14 cellular contexts compared by ENCODE assay signal in the genomic region with DNA sequence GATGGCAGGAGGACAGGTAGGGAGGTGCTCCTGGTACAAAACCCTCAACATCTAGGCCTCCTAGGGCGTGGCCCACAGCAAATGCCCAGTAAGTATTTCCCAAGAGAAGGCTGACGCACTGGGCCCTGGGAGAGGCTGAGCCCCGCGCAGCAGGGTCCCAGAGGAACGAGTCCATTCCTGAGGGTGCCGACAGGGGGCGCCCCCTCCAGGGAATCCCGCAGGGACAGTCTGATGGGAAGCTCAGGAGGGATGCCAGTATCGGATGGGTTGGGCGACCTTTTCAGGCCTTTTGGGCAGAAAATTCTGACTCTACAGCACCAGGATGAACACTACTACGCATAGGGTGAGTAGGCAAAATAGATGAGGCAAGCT. TPM values are rescaled to one million over a fixed set of nuclear protein-coding genes. Genes with fewer than 3 reads are reported as not detected.
DNase-seq lines count a peak whose midpoint lies in the region; ATAC-seq, FAIRE-seq and TF ChIP-seq lines count a peak whose summit lies in the region.
"Had no signal": no experiment of that assay in that cellular context is flagged by ENCODE, and none has a peak within 500 bp of the region (broad histone marks: within the 10 kb centered on the region; RNA-seq: fewer than 3 reads in every experiment).

No MANE protein-coding gene starts in this region.

- H3K27me3 ChIP-seq in HCT116 (ENCODE audit: insufficient read depth, low read length) (no peaks in the 10 kb centered on the region), GM12878 (replicated peaks in 1 of 2; ENCODE audit: control insufficient read depth in 2 of 2, insufficient read depth in 2 of 2, low read length in 1 of 2) (no peaks in the 10 kb centered on the region), lower lobe of right lung (ENCODE audit: low read depth) (no peaks in the 10 kb centered on the region), gastrocnemius medialis (no peaks in the 10 kb centered on the region)
- H3K27me3 ChIP-seq: stomach had no signal

- H3K4me1 ChIP-seq in HCT116 (ENCODE audit: control insufficient read depth in 1 of 2, insufficient read depth in 2 of 2, low read length in 2 of 2) (no peaks in the 10 kb centered on the region), GM12878 (ENCODE audit: control insufficient read depth, insufficient read depth, low read length) (no peaks in the 10 kb centered on the region), lower lobe of right lung (no peaks in the 10 kb centered on the region), gastrocnemius medialis (no peaks in the 10 kb centered on the region)

- no peak for TF ChIP-seq POLR2A in HCT116 (IDR thresholded peaks at IDR 0.05; ENCODE audit: borderline replicate concordance, extremely low read depth, insufficient read depth, insufficient read length)
- no peak for TF ChIP-seq POLR2A in GM12878 (IDR thresholded peaks at IDR 0.05; ENCODE audit: low read depth, low read length)
- TF ChIP-seq POLR2A in gastrocnemius medialis (IDR thresholded peaks at IDR 0.05) = no peak

- BruUV-seq in HCT116 (replicated peaks; lab: Mats Ljungman, UMichigan) (no TSS peak), GM12878 (replicated peaks; lab: Mats Ljungman, UMichigan) (no TSS peak)

- RAD21 ChIA-PET in HCT116 (lab: Charles Lee; ENCODE audit: low non-redundant PET in 1 of 2, low total read pairs in 2 of 2, uncharacterized antibody in 2 of 2, unreplicated experiment in 2 of 2) = no interaction called here
- RAD21 ChIA-PET in GM12878 (lab: Charles Lee; ENCODE audit: unreplicated experiment) = no interaction called here

- intact Hi-C loops in HCT116 (cut with micrococcal nuclease) (no loop called here), GM12878 (cut with micrococcal nuclease; ENCODE audit: unreplicated experiment) (no loop called here), lower lobe of right lung (cut with DNase I) (no loop called here), gastrocnemius medialis (cut with DNase I; ENCODE audit: low total_unique reads) (no loop called here)

- H3K79me2 ChIP-seq in HCT116 (ENCODE audit: insufficient read depth, low read length) (no peaks in the 10 kb centered on the region; the same call in 1 of the 2 replicates), GM12878 (ENCODE audit: control insufficient read depth, insufficient read depth, low read length) (no peaks in the 10 kb centered on the region)

- TF ChIP-seq RAD21 in HCT116 (IDR thresholded peaks at IDR 0.05; ENCODE audit: low read depth) (no peak), GM12878 (IDR thresholded peaks at IDR 0.05; ENCODE audit: insufficient read depth, low read depth, low read length) (no peak)

- in situ Hi-C loops in GM12878 (cut with MboI) (no loop called here), gastrocnemius medialis (cut with MboI; ENCODE audit: low sequenced_read_pairs in 4 of 4) (no loop called here)

- H3K9me2 ChIP-seq in HCT116 (ENCODE audit: insufficient read depth) = no peaks in the 10 kb centered on the region

- H3K27ac ChIP-seq in HCT116 (ENCODE audit: low read depth, low read length) (no peak overlapping the region), GM12878 (ENCODE audit: control insufficient read depth, insufficient read depth) (no peak overlapping the region), lower lobe of right lung (no peak overlapping the region), gastrocnemius medialis (no peak overlapping the region)
- H3K27ac ChIP-seq: stomach had no signal

- H3K36me3 ChIP-seq in HCT116 (ENCODE audit: control insufficient read depth in 1 of 2, insufficient read depth in 2 of 2, low read length in 2 of 2) (peaks cover 0 to 3% of the 10 kb centered on the region in 2 experiments; a peak in 3 of 4 replicates), GM12878 (ENCODE audit: control insufficient read depth in 2 of 2, insufficient read depth in 2 of 2, low read length in 1 of 2) (peaks cover 2 to 3% of the 10 kb centered on the region in 2 experiments; a peak in 3 of 4 replicates), lower lobe of right lung (peaks cover 28% of the 10 kb centered on the region), gastrocnemius medialis (peaks cover 0 to 13% of the 10 kb centered on the region in 2 donors)

- no peak for FAIRE-seq in GM12878 (lab: Jason Lieb, UNC)

- H3K9me3 ChIP-seq in HCT116 (ENCODE audit: control insufficient read depth in 1 of 2, insufficient read depth in 1 of 2, low read depth in 1 of 2, low read length in 2 of 2) (no peaks in the 10 kb centered on the region), GM12878 (replicated peaks; ENCODE audit: control insufficient read depth, insufficient read depth, low read length) (no peaks in the 10 kb centered on the region), lower lobe of right lung (no peaks in the 10 kb centered on the region), gastrocnemius medialis (no peaks in the 10 kb centered on the region)
- H3K9me3 ChIP-seq: stomach had no signal

- H4K20me1 ChIP-seq in HCT116 (ENCODE audit: insufficient read depth) (no peaks in the 10 kb centered on the region), GM12878 (ENCODE audit: control insufficient read depth, insufficient read depth) (no peaks in the 10 kb centered on the region)

- CTCF ChIA-PET in HCT116 (lab: Charles Lee) (interaction anchor here (0.6 kb wide), 2 partner anchors 14 to 402 kb away, joined by 3 read pairs; a partner anchor contains a TSS), GM12878 (lab: Yijun Ruan, JAX) (interaction anchor here (0.8 to 1.6 kb wide), 7 partner anchors 8 to 311 kb away, joined by 3 to 7 read pairs (median 3); no protein-coding TSS in a partner anchor)

- TF ChIP-seq CTCF in AG09309 (IDR thresholded peaks at IDR 0.05; ENCODE audit: control insufficient read depth, insufficient read depth, low read depth, low read length, missing control alignments) = peak; percentile 10
- peak in 2 of 3 experiments; percentile 34 to 52; a peak in 3 of 6 replicates for TF ChIP-seq CTCF in HCT116 (IDR thresholded peaks at IDR 0.05 in 2 of 3, conservative IDR thresholded peaks at IDR 0.05 in 1 of 3; ENCODE audit: borderline replicate concordance in 1 of 3, insufficient read depth in 1 of 3, low read depth in 2 of 3, low read length in 2 of 3)
- TF ChIP-seq CTCF in GM12878 (IDR thresholded peaks at IDR 0.05 in 2 of 3, conservative IDR thresholded peaks at IDR 0.05 in 1 of 3; ENCODE audit: control insufficient read depth in 2 of 3, extremely low read depth in 1 of 3, insufficient read depth in 1 of 3, low read depth in 3 of 3, low read length in 3 of 3) = peak; percentile 6 to 42 (median 28); a peak in 4 of 6 replicates
- peak; percentile 10 for TF ChIP-seq CTCF in lower lobe of right lung (IDR thresholded peaks at IDR 0.05)
- TF ChIP-seq CTCF in gastrocnemius medialis (IDR thresholded peaks at IDR 0.05 in 4 of 5, conservative IDR thresholded peaks at IDR 0.05 in 1 of 5) = no peak

- ATAC-seq in HCT116 (peak; percentile 63; the same call in 1 of the 2 replicates), GM12878 (no peak), lower lobe of right lung (no peak), gastrocnemius medialis (no peak)

- H3K4me3 ChIP-seq in AG09309 (ENCODE audit: control insufficient read depth, low read depth, low read length) (no peak overlapping the region), HCT116 (replicated peaks in 1 of 2; ENCODE audit: low read depth in 1 of 2, low read length in 2 of 2) (no peak overlapping the region), GM12878 (no peak overlapping the region), lower lobe of right lung (no peak overlapping the region), gastrocnemius medialis (no peak overlapping the region)
- H3K4me3 ChIP-seq: stomach had no signal

- no peak overlapping the region for H2AFZ ChIP-seq in HCT116 (ENCODE audit: low read depth, low read length, poor library complexity, severe bottlenecking)
- H2AFZ ChIP-seq in GM12878 (ENCODE audit: control insufficient read depth, low read depth, low read length) = no peak overlapping the region

- WGBS in GM12878 (ENCODE audit: insufficient coverage, insufficient replicate concordance, low lambda C conversion rate, missing lambda C conversion rate) = 89% methylated on average over 11 of the region's 11 CpGs

- POLR2A ChIA-PET in HCT116 (lab: Charles Lee) = no interaction called here
- POLR2A ChIA-PET in GM12878 (lab: Charles Lee) = interaction anchor here (0.6 kb wide), 1 partner anchor 270 kb away, joined by 3 read pairs; no protein-coding TSS in a partner anchor

- no peak for DNase-seq in AG09309 (ENCODE audit: low read depth)
- DNase-seq in HCT116 (ENCODE audit: low read depth, low spot score) = no peak
- DNase-seq in GM12878 (ENCODE audit: low read depth, low spot score) = no peak
- DNase-seq in lower lobe of right lung = no peak
- DNase-seq in gastrocnemius medialis = no peak
- no peak for DNase-seq in HuH-7.5 (ENCODE audit: low spot score)
- DNase-seq in NCI-H2171 treated with DMSO at 0.1 percent for 48 hours (lab: John Stamatoyannopoulos, UW) = no peak
- DNase-seq in NCI-H774 (lab: John Stamatoyannopoulos, UW) = no peak
- DNase-seq: activated naive CD8-positive, alpha-beta T cell treated with anti-CD3 and anti-CD28 coated beads, Interleukin-2, amount 10 ng/mL, durations not matched to agents 7 days and 5 days; activated T-cell treated with anti-CD3 and anti-CD28 coated beads for 4 hours; NCI-H187; NCI-H69; stimulated activated CD4-positive, alpha-beta T cell treated with anti-CD3 and anti-CD28 coated beads, Interleukin-12 subunit alpha, Interleukin-12 subunit beta, amount 100 ng/mL, for 4 hours; stomach had no signal

- no peak for TF ChIP-seq EP300 in GM12878 (IDR thresholded peaks at IDR 0.05; ENCODE audit: borderline replicate concordance in 1 of 2, control insufficient read depth in 1 of 2, low read depth in 2 of 2, low read length in 2 of 2)

- H3K9ac ChIP-seq in HCT116 (ENCODE audit: low read length) = no peak overlapping the region
- H3K9ac ChIP-seq in GM12878 (ENCODE audit: control insufficient read depth, insufficient read depth, low read length) = no peak overlapping the region

- SMC1A ChIA-PET in GM12878 (lab: Charles Lee; ENCODE audit: uncharacterized antibody, unreplicated experiment) = interaction anchor here (0.6 kb wide), 1 partner anchor 151 kb away, joined by 3 read pairs; no protein-coding TSS in a partner anchor

- H3K4me2 ChIP-seq in HCT116 (ENCODE audit: low read length) (no peak overlapping the region), GM12878 (ENCODE audit: control insufficient read depth, insufficient read depth) (no peak overlapping the region)

RNA-seq across cellular contexts. Expression of a gene that starts 8.8 kb away (rescaled TPM):
- total RNA-seq in HCT116 (2021; ENCODE audit: unreplicated experiment) = 62.9 TPM
- polyA plus RNA-seq in HCT116 (2012) = 35.4 and 56.8 TPM in 2 replicates
- 4.2 and 7.9 TPM in 2 replicates for total RNA-seq in GM12878 (2013; cell fraction: nucleolus; rRNA removed)
- total RNA-seq in GM12878 (2014; rRNA removed) = 70.3 and 82.6 TPM in 2 replicates
- 71.6 and 81.1 TPM in 2 replicates for total RNA-seq in GM12878 (2014; rRNA removed; fragmentation: Illumina TruSeq; extraction: Trizol)
- total RNA-seq in GM12878 (2021) = 62.6 and 63.5 TPM in 2 replicates
- polyA plus RNA-seq in GM12878 (2011; ENCODE audit: low read depth) = 23.1 TPM
- polyA plus RNA-seq in GM12878 (2011; rRNA removed) = 65.6 and 92.7 TPM in 2 replicates
- polyA plus RNA-seq in GM12878 (2011; cell fraction: cytosol; rRNA removed) = 36.2 and 49.5 TPM in 2 replicates
- 14.5 and 17.1 TPM in 2 replicates for polyA plus RNA-seq in GM12878 (2011; cell fraction: nucleus; rRNA removed)
- polyA plus RNA-seq in GM12878 (2012) = 68.9 and 75.8 TPM in 2 replicates
- polyA plus RNA-seq in GM12878 (2014; fragmentation: Illumina TruSeq; extraction: Trizol) = 40.0 and 109 TPM in 2 replicates
- polyA plus RNA-seq in GM12878 (2014; fragmentation: Nextera tagmentation; extraction: Ambion mirVana) = 100 to 1,000 TPM; 164 to 168 TPM
- polyA plus RNA-seq in GM12878 (2014; rRNA removed) = 102 and 158 TPM in 2 replicates
- polyA plus RNA-seq in GM12878 (2016; fragmentation: Nextera tagmentation; extraction: Ambion mirVana) = 100 to 1,000 TPM; 283 to 300 TPM
- 9.3 and 9.9 TPM in 2 replicates for polyA minus RNA-seq in GM12878 (2011; rRNA and poly(A)+ RNA removed)
- 9.0 and 10.6 TPM in 2 replicates for polyA minus RNA-seq in GM12878 (2011; cell fraction: cytosol; rRNA and poly(A)+ RNA removed)
- polyA minus RNA-seq in GM12878 (2011; cell fraction: nucleus; rRNA and poly(A)+ RNA removed) = 5.1 and 7.7 TPM in 2 replicates
- total RNA-seq in lower lobe of right lung = 19.6 TPM
- total RNA-seq in gastrocnemius medialis = 100 to 1,000 TPM in 1 of 4 donors, 10 to 100 TPM in 3; 32.2 to 114 (median 69.5) TPM

RNA-seq across cellular contexts. Expression of a gene that starts 39.7 kb away (rescaled TPM):
- total RNA-seq in HCT116 (2021; ENCODE audit: unreplicated experiment) (132 TPM), GM12878 (2014; rRNA removed) (162 and 211 TPM in 2 replicates), GM12878 (2014; rRNA removed; fragmentation: Illumina TruSeq; extraction: Trizol) (182 and 184 TPM in 2 replicates), GM12878 (2021) (226 and 232 TPM in 2 replicates), lower lobe of right lung (146 TPM), gastrocnemius medialis (10 to 100 TPM; 19.9 to 44.3 (median 35.5) TPM)
- 19.3 and 29.0 TPM in 2 replicates for polyA plus RNA-seq in HCT116 (2012)
- total RNA-seq in GM12878 (2013; cell fraction: nucleolus; rRNA removed) = 106 and 110 TPM in 2 replicates
- polyA plus RNA-seq in GM12878 (2011; ENCODE audit: low read depth) = 47.8 TPM
- polyA plus RNA-seq in GM12878 (2011; rRNA removed) (219 and 345 TPM in 2 replicates), GM12878 (2014; fragmentation: Illumina TruSeq; extraction: Trizol) (143 and 186 TPM in 2 replicates), GM12878 (2014; fragmentation: Nextera tagmentation; extraction: Ambion mirVana) (10 to 100 TPM; 41.2 to 58.5 TPM), GM12878 (2014; rRNA removed) (81.2 and 102 TPM in 2 replicates), GM12878 (2016; fragmentation: Nextera tagmentation; extraction: Ambion mirVana) (100 to 1,000 TPM; 221 to 223 TPM)
- polyA plus RNA-seq in GM12878 (2011; cell fraction: cytosol; rRNA removed) = 68.2 and 85.6 TPM in 2 replicates
- 42.1 and 48.0 TPM in 2 replicates for polyA plus RNA-seq in GM12878 (2011; cell fraction: nucleus; rRNA removed)
- 75.4 and 79.3 TPM in 2 replicates for polyA plus RNA-seq in GM12878 (2012)
- 92.1 and 208 TPM in 2 replicates for polyA minus RNA-seq in GM12878 (2011; rRNA and poly(A)+ RNA removed)
- polyA minus RNA-seq in GM12878 (2011; cell fraction: cytosol; rRNA and poly(A)+ RNA removed) = 48.1 and 59.3 TPM in 2 replicates
- 20.7 and 40.2 TPM in 2 replicates for polyA minus RNA-seq in GM12878 (2011; cell fraction: nucleus; rRNA and poly(A)+ RNA removed)

RNA-seq across cellular contexts. Expression of a gene that starts 59.5 kb away (rescaled TPM):
- total RNA-seq in HCT116 (2021; ENCODE audit: unreplicated experiment) (445 TPM), GM12878 (2014; rRNA removed) (139 and 164 TPM in 2 replicates), GM12878 (2014; rRNA removed; fragmentation: Illumina TruSeq; extraction: Trizol) (144 TPM in 2 replicates), GM12878 (2021) (180 and 192 TPM in 2 replicates), lower lobe of right lung (54.7 TPM), gastrocnemius medialis (10 to 100 TPM; 29.0 to 53.5 (median 32.5) TPM)
- 397 and 466 TPM in 2 replicates for polyA plus RNA-seq in HCT116 (2012)
- total RNA-seq in GM12878 (2013; cell fraction: nucleolus; rRNA removed) = 39.8 and 56.0 TPM in 2 replicates
- polyA plus RNA-seq in GM12878 (2011; ENCODE audit: low read depth) = 76.6 TPM
- polyA plus RNA-seq in GM12878 (2011; rRNA removed) (265 and 421 TPM in 2 replicates), GM12878 (2014; fragmentation: Illumina TruSeq; extraction: Trizol) (129 and 153 TPM in 2 replicates), GM12878 (2014; fragmentation: Nextera tagmentation; extraction: Ambion mirVana) (100 to 1,000 TPM; 237 to 292 TPM), GM12878 (2014; rRNA removed) (152 and 155 TPM in 2 replicates), GM12878 (2016; fragmentation: Nextera tagmentation; extraction: Ambion mirVana) (100 to 1,000 TPM; 128 to 134 TPM)
- polyA plus RNA-seq in GM12878 (2011; cell fraction: cytosol; rRNA removed) = 114 and 226 TPM in 2 replicates
- 98.3 and 124 TPM in 2 replicates for polyA plus RNA-seq in GM12878 (2011; cell fraction: nucleus; rRNA removed)
- polyA plus RNA-seq in GM12878 (2012) = 115 and 137 TPM in 2 replicates
- polyA minus RNA-seq in GM12878 (2011; rRNA and poly(A)+ RNA removed) = 166 and 191 TPM in 2 replicates
- 44.0 and 62.0 TPM in 2 replicates for polyA minus RNA-seq in GM12878 (2011; cell fraction: cytosol; rRNA and poly(A)+ RNA removed)
- polyA minus RNA-seq in GM12878 (2011; cell fraction: nucleus; rRNA and poly(A)+ RNA removed) = 14.4 and 33.0 TPM in 2 replicates

Comparison
In these comparisons a context has a peak if more than half of its experiments do, and no peak if none do; other contexts are left out.
1. CTCF ChIP-seq: peak in AG09309 (single experiment), HCT116 (2 of 3), GM12878 (3 of 3) and lower lobe of right lung (single experiment); none in gastrocnemius medialis (0 of 5).